ENCODE assay signal across 1 cellular context in genomic region chr3:131053021-131053420, GRCh38.
A peak's percentile ranks its signal among the peaks of the same experiment; 100 is the strongest.
TF ChIP-seq lines count a peak whose summit lies in the region.

No MANE protein-coding gene starts in this region.

TF ChIP-seq in GM12878, 131 proteins besides CTCF, POLR2A, EP300 and RAD21:
- peak; percentile 27; the same call in 1 of the 2 replicates for TF ChIP-seq SMC3 (IDR thresholded peaks at IDR 0.05; ENCODE audit: borderline replicate concordance, low read length)
- no peak for TF ChIP-seq NR2F1 (conservative IDR thresholded peaks at IDR 0.05)
